ENCODE assay signal across 1 cellular context in genomic region chr11:66222358-66223149, GRCh38.
A peak's percentile ranks its signal among the peaks of the same experiment; 100 is the strongest.
TF ChIP-seq lines count a peak whose summit lies in the region.

No MANE protein-coding gene starts in this region.

TF ChIP-seq in SK-N-SH, 30 proteins besides CTCF, POLR2A, EP300 and RAD21 (continued from another document):
- TF ChIP-seq MXI1 (IDR thresholded peaks at IDR 0.05; ENCODE audit: low read depth, low read length) (peak; percentile 66; the same call in 1 of the 2 replicates), USF2 (IDR thresholded peaks at IDR 0.05; ENCODE audit: borderline replicate concordance, low read depth, low read length) (peak; percentile 77), NRF1 (IDR thresholded peaks at IDR 0.05; ENCODE audit: low read depth, low read length) (no peak), ZBTB33 (IDR thresholded peaks at IDR 0.05; ENCODE audit: borderline replicate concordance, low read depth) (no peak), RXRA (IDR thresholded peaks at IDR 0.05; ENCODE audit: borderline replicate concordance, low read depth) (no peak), RFX5 (IDR thresholded peaks at IDR 0.05; ENCODE audit: low read length) (no peak), SMC3 (IDR thresholded peaks at IDR 0.05; ENCODE audit: low read depth, low read length) (peak; percentile 90), ELF1 (IDR thresholded peaks at IDR 0.05) (peak; percentile 71), PBX3 (IDR thresholded peaks at IDR 0.05) (no peak), GATA2 (CRISPR knock-in tag; IDR thresholded peaks at IDR 0.05) (no peak), RCOR1 (IDR thresholded peaks at IDR 0.05; ENCODE audit: low read length) (peak; percentile 69), REST (IDR thresholded peaks at IDR 0.05; ENCODE audit: low read depth, low read length) (peak; percentile 36; the same call in 1 of the 2 replicates)
